ENCODE assay signal across 1 cellular context in the genomic region with DNA sequence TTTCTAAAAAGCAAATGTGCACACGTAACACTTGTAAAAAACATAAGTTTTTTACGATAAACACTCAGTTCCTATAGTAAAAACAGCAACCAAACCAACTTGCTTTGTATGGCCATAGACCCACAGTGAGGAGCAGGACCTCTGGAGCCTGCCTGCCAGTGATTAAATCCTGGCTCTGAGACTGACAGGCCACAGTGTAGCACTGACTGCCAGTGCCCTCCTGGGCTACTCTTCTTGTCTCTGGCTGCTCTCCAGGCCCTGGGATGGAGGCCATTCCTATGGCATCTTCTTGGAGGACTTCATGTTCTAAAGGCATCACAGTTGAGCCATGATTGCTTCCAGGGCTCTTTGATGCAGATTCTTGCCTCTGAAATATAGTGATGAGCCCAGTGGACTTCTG.
TF ChIP-seq lines count a peak whose summit lies in the region.

No MANE protein-coding gene starts in this region.

TF ChIP-seq in K562, 482 proteins besides CTCF, POLR2A, EP300 and RAD21 (continued from another document):
- TF ChIP-seq, protein P1, sequence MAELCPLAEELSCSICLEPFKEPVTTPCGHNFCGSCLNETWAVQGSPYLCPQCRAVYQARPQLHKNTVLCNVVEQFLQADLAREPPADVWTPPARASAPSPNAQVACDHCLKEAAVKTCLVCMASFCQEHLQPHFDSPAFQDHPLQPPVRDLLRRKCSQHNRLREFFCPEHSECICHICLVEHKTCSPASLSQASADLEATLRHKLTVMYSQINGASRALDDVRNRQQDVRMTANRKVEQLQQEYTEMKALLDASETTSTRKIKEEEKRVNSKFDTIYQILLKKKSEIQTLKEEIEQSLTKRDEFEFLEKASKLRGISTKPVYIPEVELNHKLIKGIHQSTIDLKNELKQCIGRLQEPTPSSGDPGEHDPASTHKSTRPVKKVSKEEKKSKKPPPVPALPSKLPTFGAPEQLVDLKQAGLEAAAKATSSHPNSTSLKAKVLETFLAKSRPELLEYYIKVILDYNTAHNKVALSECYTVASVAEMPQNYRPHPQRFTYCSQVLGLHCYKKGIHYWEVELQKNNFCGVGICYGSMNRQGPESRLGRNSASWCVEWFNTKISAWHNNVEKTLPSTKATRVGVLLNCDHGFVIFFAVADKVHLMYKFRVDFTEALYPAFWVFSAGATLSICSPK (IDR thresholded peaks at IDR 0.05; ENCODE audit: borderline replicate concordance) = no peak
- TF ChIP-seq ZC3H4 (CRISPR knock-in tag; IDR thresholded peaks at IDR 0.05; ENCODE audit: borderline replicate concordance) = no peak
